Comparison of ENCODE assay signal across 1 cellular context in the genomic region with DNA sequence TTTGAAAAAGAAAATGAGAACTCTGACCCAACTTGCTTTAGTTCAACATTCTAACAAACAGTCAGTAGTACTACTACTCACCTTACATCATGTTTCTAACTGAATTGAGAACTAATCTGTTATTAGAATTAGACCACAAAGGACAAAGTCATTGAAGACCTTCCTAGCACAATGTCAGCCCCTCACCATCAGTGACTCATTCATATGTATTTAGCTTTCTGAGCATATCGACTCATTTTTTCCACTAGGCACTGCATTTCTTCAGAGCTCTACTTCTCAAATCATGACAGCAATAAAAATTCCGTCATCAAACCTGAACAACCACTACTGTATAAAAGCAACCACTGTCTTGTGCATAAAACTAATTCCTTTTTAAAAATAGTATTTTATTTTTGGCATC.
TF ChIP-seq lines count a peak whose summit lies in the region.

No MANE protein-coding gene starts in this region.

TF ChIP-seq in endothelial cell of umbilical vein, 7 proteins besides CTCF, POLR2A, EP300 and RAD21:
- peak; percentile 6 for TF ChIP-seq JUN (IDR thresholded peaks at IDR 0.05; ENCODE audit: borderline replicate concordance, insufficient read depth, insufficient read length, low read depth)
- TF ChIP-seq, protein P1, sequence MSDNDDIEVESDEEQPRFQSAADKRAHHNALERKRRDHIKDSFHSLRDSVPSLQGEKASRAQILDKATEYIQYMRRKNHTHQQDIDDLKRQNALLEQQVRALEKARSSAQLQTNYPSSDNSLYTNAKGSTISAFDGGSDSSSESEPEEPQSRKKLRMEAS (IDR thresholded peaks at IDR 0.05; ENCODE audit: insufficient read depth, insufficient read length) = no peak
TF ChIP-seq in endothelial cell of umbilical vein: peak in this region for 1.
